8 cellular contexts compared by ENCODE assay signal in genomic region chr3:196317399-196317701, GRCh38. TPM values are rescaled to one million over a fixed set of nuclear protein-coding genes. Genes with fewer than 3 reads are reported as not detected.
A peak's percentile ranks its signal among the peaks of the same experiment; 100 is the strongest.
DNase-seq lines count a peak whose midpoint lies in the region; TF ChIP-seq lines count a peak whose summit lies in the region.
"Not testable (repeated sequence)": the region's sequence is repeated elsewhere in the genome, so short reads cannot be mapped to it uniquely, and the experiment has no call there.

No MANE protein-coding gene starts in this region.

- H3K27ac ChIP-seq in Peyer's patch (peak overlapping the region; percentile 85 to 92 (median 91)), neutrophil (peak overlapping the region; percentile 84), substantia nigra (ENCODE audit: low read depth, low read length, poor library complexity, severe bottlenecking) (peak overlapping the region; percentile 84)

- TF ChIP-seq CTCF in CD14-positive monocyte (IDR thresholded peaks at IDR 0.05); HFFc6 (IDR thresholded peaks at IDR 0.05); Peyer's patch (IDR thresholded peaks at IDR 0.05); neutrophil (IDR thresholded peaks at IDR 0.05): not testable (repeated sequence)

- not testable (repeated sequence) for H3K27me3 Mint-ChIP-seq in CD14-positive monocyte (ENCODE audit: low read depth in 3 of 3); HFFc6 (ENCODE audit: insufficient read depth); activated naive CD4-positive, alpha-beta T cell treated with anti-CD3 and anti-CD28 coated beads, Interleukin-2, amount 50 U/mL, for 24 hours

- H3K27ac Mint-ChIP-seq in CD14-positive monocyte (peak overlapping the region; percentile 85 to 94 (median 91)), HFFc6 (peak overlapping the region; percentile 99)
- H3K27ac Mint-ChIP-seq in activated naive CD4-positive, alpha-beta T cell treated with anti-CD3 and anti-CD28 coated beads, Interleukin-2, amount 50 U/mL, for 24 hours = peak overlapping the region; percentile 86

- peak overlapping the region; percentile 99 for H3K9ac ChIP-seq in endocrine pancreas (ENCODE audit: control insufficient read depth, insufficient read depth, low read length)

- H3K4me1 ChIP-seq in Peyer's patch; endocrine pancreas (ENCODE audit: control insufficient read depth, insufficient read depth, low read length); neutrophil (ENCODE audit: control insufficient read depth in 1 of 2, insufficient read depth in 1 of 2, low read depth in 1 of 2, low read length in 1 of 2): not testable (repeated sequence)

- not testable (repeated sequence) for H3K9me3 ChIP-seq in Peyer's patch; endocrine pancreas (ENCODE audit: control insufficient read depth, low read length); neutrophil

- intact Hi-C loops in CD14-positive monocyte (cut with micrococcal nuclease) = loop anchor here in 1 of 2 donors (5.0 to 10.0 kb wide), 2 partner anchors 40 to 97 kb away; no protein-coding TSS in a partner anchor

- not testable (repeated sequence) for H3K27me3 ChIP-seq in Peyer's patch; endocrine pancreas (ENCODE audit: control insufficient read depth, insufficient read depth, low read length); neutrophil

- DNase-seq in CD14-positive monocyte (ENCODE audit: low spot score) (peak; percentile 55), HFFc6 (peak; percentile 47), iPS-NIHi7 (ENCODE audit: extremely low spot score) (peak; percentile 33)
- not testable (repeated sequence) for DNase-seq in Peyer's patch; substantia nigra (lab: John Stamatoyannopoulos, UW)

- not testable (repeated sequence) for TF ChIP-seq POLR2A in Peyer's patch (IDR thresholded peaks at IDR 0.05)

- peaks cover 31% of the 10 kb centered on the region for H3K4me1 Mint-ChIP-seq in CD14-positive monocyte
- peaks cover 19% of the 10 kb centered on the region for H3K4me1 Mint-ChIP-seq in HFFc6 (ENCODE audit: low read depth)
- peaks cover 12% of the 10 kb centered on the region for H3K4me1 Mint-ChIP-seq in activated naive CD4-positive, alpha-beta T cell treated with anti-CD3 and anti-CD28 coated beads, Interleukin-2, amount 50 U/mL, for 24 hours

- H3K4me3 ChIP-seq in Peyer's patch (peak overlapping the region; percentile 87 to 92 (median 91)), endocrine pancreas (ENCODE audit: control insufficient read depth, insufficient read depth, low read length) (peak overlapping the region; percentile 43), neutrophil (ENCODE audit: low read depth in 1 of 2, low read length in 1 of 2) (peak overlapping the region; percentile 84 to 90)

- H3K9me3 Mint-ChIP-seq in CD14-positive monocyte; HFFc6; activated naive CD4-positive, alpha-beta T cell treated with anti-CD3 and anti-CD28 coated beads, Interleukin-2, amount 50 U/mL, for 24 hours: not testable (repeated sequence)

- H3K36me3 ChIP-seq in Peyer's patch; endocrine pancreas (ENCODE audit: control insufficient read depth, insufficient read depth, low read length); neutrophil: not testable (repeated sequence)

- not testable (repeated sequence) for H3K36me3 Mint-ChIP-seq in CD14-positive monocyte; HFFc6 (ENCODE audit: low read depth); activated naive CD4-positive, alpha-beta T cell treated with anti-CD3 and anti-CD28 coated beads, Interleukin-2, amount 50 U/mL, for 24 hours

- H3K4me3 Mint-ChIP-seq in CD14-positive monocyte (peak overlapping the region; percentile 93 to 97), HFFc6 (peak overlapping the region; percentile 95)
- H3K4me3 Mint-ChIP-seq in activated naive CD4-positive, alpha-beta T cell treated with anti-CD3 and anti-CD28 coated beads, Interleukin-2, amount 50 U/mL, for 24 hours = peak overlapping the region; percentile 95

RNA-seq across cellular contexts. Expression of gene DYNLT2B, which starts 0.7 kb away (rescaled TPM):
- polyA plus RNA-seq in CD14-positive monocyte = 1 to 10 TPM; 2.5 to 3.0 TPM
- total RNA-seq in HFFc6 (2021; fragmentation: NEBNext Ultra II Directional; extraction: Animal tissue kit (Norgen Biotek cat#: 25700)) = 10 to 100 TPM; 10.3 to 15.0 (median 13.3) TPM
- total RNA-seq in Peyer's patch = 1 to 10 TPM in 2 of 4 donors, not detected in 2; 2.3 to 6.0 TPM

RNA-seq across cellular contexts. Expression of gene TM4SF19, which starts 20.8 kb away (rescaled TPM):
- under 1 TPM in 1 of 2 donors, not detected in 1; 0.77 TPM for polyA plus RNA-seq in CD14-positive monocyte
- under 1 TPM in 4 of 6 experiments, not detected in 2; 0.14 to 0.89 (median 0.64) TPM for total RNA-seq in HFFc6 (2021; fragmentation: NEBNext Ultra II Directional; extraction: Animal tissue kit (Norgen Biotek cat#: 25700))
- not detected for total RNA-seq in Peyer's patch

RNA-seq across cellular contexts. Expression of gene PCYT1A, which starts 29.8 kb away (rescaled TPM):
- polyA plus RNA-seq in CD14-positive monocyte = 10 to 100 TPM; 24.3 to 31.6 TPM
- total RNA-seq in HFFc6 (2021; fragmentation: NEBNext Ultra II Directional; extraction: Animal tissue kit (Norgen Biotek cat#: 25700)) = 10 to 100 TPM; 77.2 to 83.0 (median 81.2) TPM
- total RNA-seq in Peyer's patch = 100 to 1,000 TPM; 168 to 211 (median 177) TPM
